ENCODE assay signal across 21 cellular contexts in genomic region chr3:31181661-31182060, GRCh38.
"Had no signal": no experiment of that assay in that cellular context is flagged by ENCODE, and none has a peak within 500 bp of the region (broad histone marks: within the 10 kb centered on the region; RNA-seq: fewer than 3 reads in every experiment).

No MANE protein-coding gene starts in this region.

- H3K4me1 Mint-ChIP-seq: IgD-negative memory B cell had no signal

- DNase-seq: Kasumi-1, MM.1S, NCI-H1092 treated with DMSO at 0.1 percent for 48 hours, NCI-H1436 treated with DMSO at 0.1 percent for 48 hours, NCI-H1694, NCI-H187 treated with DMSO at 0.1 percent for 48 hours, NCI-H2081, NCI-H2107, NCI-H2227 treated with DMSO at 0.1 percent for 48 hours, NCI-H524 treated with DMSO at 0.1 percent for 48 hours, NCI-H69, NCI-H774, PC-3, SHP77, SK-N-SH, SW 1271 had no signal

- FAIRE-seq: K562 had no signal

- H3K27ac ChIP-seq: KMS-11, RWPE1 had no signal

- H3K9ac ChIP-seq: KMS-11, SK-N-SH had no signal

- H3K27ac Mint-ChIP-seq: IgD-negative memory B cell had no signal

- ATAC-seq: K562, Panc1, PC-3 had no signal

- H3K4me3 ChIP-seq: K562 had no signal

- H3K9me3 ChIP-seq: SK-N-SH had no signal

- H3K4me3 Mint-ChIP-seq: IgD-negative memory B cell had no signal

- H3K4me2 ChIP-seq: KMS-11, SK-N-SH had no signal

- H3K36me3 Mint-ChIP-seq: IgD-negative memory B cell had no signal
